Comparison of ENCODE assay signal across 13 cellular contexts in genomic region chr17:38512473-38513058, GRCh38.
"Had no signal": no experiment of that assay in that cellular context is flagged by ENCODE, and none has a peak within 500 bp of the region (broad histone marks: within the 10 kb centered on the region; RNA-seq: fewer than 3 reads in every experiment).

No MANE protein-coding gene starts in this region.

- DNase-seq: activated B cell treated with CpG ODN at 0.5 μM for 24 hours; activated CD4-positive, alpha-beta T cell treated with anti-CD3 and anti-CD28 coated beads, Interleukin-2, amount 10 ng/mL, durations not matched to agents 24 days and 14 days; activated CD8-positive, alpha-beta memory T cell treated with anti-CD3 and anti-CD28 coated beads for 24 hours; activated naive CD4-positive, alpha-beta T cell treated with anti-CD3 and anti-CD28 coated beads, Interleukin-2, amount 10 ng/mL, durations not matched to agents 7 days and 5 days; colonic mucosa; effector CD4-positive, alpha-beta T cell; gastrocnemius medialis; heart right ventricle; naive thymus-derived CD4-positive, alpha-beta T cell; nucleus accumbens; right cardiac atrium; transverse colon had no signal

- ATAC-seq: gastrocnemius medialis; heart right ventricle; naive thymus-derived CD4-positive, alpha-beta T cell; stimulated activated memory B cell treated with anti-CD40 and anti-IgM and Interleukin-4, amounts not matched to agents 10 μg/mL and 1 μg/mL and 100 μg/mL, for 72 hours had no signal
